8 cellular contexts compared by ENCODE assay signal in the genomic region with DNA sequence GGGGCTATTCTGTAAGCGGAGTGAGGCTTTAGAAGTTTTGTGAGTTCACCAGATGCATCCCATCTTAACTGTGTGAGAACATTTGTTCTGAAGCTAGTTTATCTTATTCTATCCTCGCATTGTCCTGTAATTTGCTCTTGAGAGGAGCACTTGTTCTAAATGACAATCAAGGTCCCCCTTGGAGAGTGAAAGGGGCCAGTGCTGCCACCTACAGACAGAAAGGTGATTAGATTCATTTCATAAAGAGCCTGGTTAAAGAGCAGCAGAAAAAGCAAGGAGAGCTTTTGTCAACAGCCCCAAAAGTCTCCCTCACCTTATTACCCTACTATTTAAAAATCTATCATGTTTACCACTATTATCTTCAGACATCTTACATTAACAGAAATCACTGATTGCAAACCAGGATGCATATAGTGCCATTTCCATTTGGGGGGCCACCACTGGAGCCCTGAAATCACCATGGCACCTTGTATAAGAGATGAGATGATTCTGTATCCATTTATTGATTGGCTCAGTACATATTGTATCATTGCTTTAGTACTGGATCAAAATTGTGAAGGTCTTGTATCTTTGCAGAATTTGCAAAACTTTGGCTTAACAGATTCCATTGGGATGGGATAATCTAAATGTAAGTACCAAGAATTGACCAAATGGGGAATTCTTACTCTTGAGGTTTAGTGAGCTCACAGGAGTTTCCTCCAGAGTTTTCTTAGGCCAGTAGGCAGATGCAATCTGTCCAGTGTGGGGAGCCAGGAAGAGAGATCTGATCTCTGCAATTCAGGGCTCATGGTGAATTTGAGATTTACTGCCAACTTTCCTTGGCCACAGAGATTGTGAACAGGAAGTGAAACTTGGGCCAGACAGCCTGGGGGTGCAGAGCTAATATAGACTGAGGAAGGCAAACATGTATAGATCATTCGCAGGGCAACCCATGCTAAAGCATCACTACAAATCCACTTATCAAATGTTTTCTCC.
DNase-seq lines count a peak whose midpoint lies in the region; ATAC-seq, FAIRE-seq and TF ChIP-seq lines count a peak whose summit lies in the region.

No MANE protein-coding gene starts in this region.

- H3K27me3 ChIP-seq in brain microvascular endothelial cell (replicated peaks) (no peaks in the 10 kb centered on the region), suprapubic skin (no peaks in the 10 kb centered on the region)

- no peaks in the 10 kb centered on the region for H3K9me3 ChIP-seq in suprapubic skin

- no peaks in the 10 kb centered on the region for H3K36me3 ChIP-seq in brain microvascular endothelial cell (replicated peaks)
- H3K36me3 ChIP-seq in suprapubic skin: no peaks in the 10 kb centered on the region

- H3K4me1 ChIP-seq in suprapubic skin: no peaks in the 10 kb centered on the region

- H3K27ac ChIP-seq in brain microvascular endothelial cell (no peak overlapping the region), suprapubic skin (no peak overlapping the region)

- peak; percentile 75 for TF ChIP-seq CTCF in brain microvascular endothelial cell (IDR thresholded peaks at IDR 0.05; ENCODE audit: low read depth, low read length, missing control alignments)
- peak; percentile 60 to 63 for TF ChIP-seq CTCF in suprapubic skin (IDR thresholded peaks at IDR 0.05)

- WGBS in suprapubic skin: 38% methylated on average over 3 of the region's 3 CpGs

- peak; percentile 62 for FAIRE-seq in islet of Langerhans (lab: Jason Lieb, UNC)

- TF ChIP-seq EP300 in suprapubic skin (IDR thresholded peaks at IDR 0.05): no peak

- no peak for TF ChIP-seq POLR2A in suprapubic skin (IDR thresholded peaks at IDR 0.05)

- ATAC-seq in GM19025 (IDR thresholded peaks at IDR 0.05; ENCODE audit: low read depth, unreplicated experiment) (peak; percentile 62), HG03439 (IDR thresholded peaks at IDR 0.05; ENCODE audit: unreplicated experiment) (peak; percentile 45)

- in situ Hi-C loops in brain microvascular endothelial cell (cut with HindIII; ENCODE audit: low pct_ligation_motif_present, low sequenced_read_pairs): no loop called here

- H3K4me3 ChIP-seq in brain microvascular endothelial cell (ENCODE audit: low read depth, low read length) (no peak overlapping the region), suprapubic skin (no peak overlapping the region)

- DNase-seq in COLO668 (lab: John Stamatoyannopoulos, UW; ENCODE audit: unreplicated experiment): peak; percentile 86
- peak; percentile 58 for DNase-seq in NCI-H748 treated with DMSO at 0.1 percent for 48 hours (lab: John Stamatoyannopoulos, UW)
- peak; percentile 57 for DNase-seq in brain microvascular endothelial cell
- no peak for DNase-seq in suprapubic skin (ENCODE audit: low spot score in 2 of 2)
- DNase-seq in activated CD8-positive, alpha-beta memory T cell treated with anti-CD3 and anti-CD28 coated beads, Interleukin-2, amount 50 U/mL, for 4 hours: no peak

Comparison
In these comparisons a context has a peak if more than half of its experiments do, and no peak if none do; other contexts are left out.
1. DNase-seq: peak in COLO668 (single experiment), NCI-H748 treated with DMSO at 0.1 percent for 48 hours (single experiment) and brain microvascular endothelial cell (single experiment); none in suprapubic skin (0 of 2) and activated CD8-positive, alpha-beta memory T cell treated with anti-CD3 and anti-CD28 coated beads, Interleukin-2, amount 50 U/mL, for 4 hours (single experiment).